Comparison of ENCODE assay signal across 10 cellular contexts in the genomic region with DNA sequence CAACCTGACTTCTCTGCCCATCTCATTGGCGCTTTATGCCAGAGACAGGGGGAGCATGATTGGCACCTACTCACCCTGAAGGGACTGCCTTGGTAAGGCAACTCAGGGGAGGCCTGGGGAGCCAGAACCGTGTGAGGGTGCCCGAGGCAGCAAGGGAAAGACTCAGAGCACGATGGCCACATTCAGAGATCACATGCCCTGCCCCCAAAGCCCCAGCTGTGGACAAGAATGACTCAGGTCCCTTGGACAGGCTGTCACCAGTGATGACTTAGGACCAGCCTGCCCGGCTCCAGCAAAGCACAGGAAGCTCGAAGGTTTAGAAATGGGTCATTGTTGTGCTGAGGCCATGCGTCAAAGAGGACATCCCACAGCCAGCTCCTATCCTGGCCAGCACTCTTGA. TPM values are rescaled to one million over a fixed set of nuclear protein-coding genes. Genes with fewer than 3 reads are reported as not detected.
DNase-seq lines count a peak whose midpoint lies in the region; ATAC-seq and TF ChIP-seq lines count a peak whose summit lies in the region.
"Had no signal": no experiment of that assay in that cellular context is flagged by ENCODE, and none has a peak within 500 bp of the region (broad histone marks: within the 10 kb centered on the region; RNA-seq: fewer than 3 reads in every experiment).

No MANE protein-coding gene starts in this region.

- peaks cover 0 to 3% (median 3%) of the 10 kb centered on the region in 3 donors for H3K36me3 ChIP-seq in skeletal muscle tissue (ENCODE audit: control insufficient read depth in 3 of 3, insufficient read depth in 3 of 3, low read length in 3 of 3)

- H3K4me3 ChIP-seq in skeletal muscle tissue (ENCODE audit: low read length in 3 of 3): no peak overlapping the region

- peak overlapping the region; percentile 100 for H3K27ac ChIP-seq in VCaP
- peak overlapping the region; percentile 23 for H3K27ac ChIP-seq in skeletal muscle tissue (ENCODE audit: low read depth, low read length)

- peaks cover 23 to 54% (median 50%) of the 10 kb centered on the region in 3 donors for H3K4me1 ChIP-seq in skeletal muscle tissue (ENCODE audit: control insufficient read depth in 3 of 3, insufficient read depth in 3 of 3, low read length in 3 of 3)

- H3K27me3 ChIP-seq in skeletal muscle tissue (ENCODE audit: control insufficient read depth in 3 of 3, insufficient read depth in 3 of 3, low read length in 3 of 3): no peaks in the 10 kb centered on the region

- DNase-seq in hippocampal formation (lab: John Stamatoyannopoulos, UW) (peak; percentile 82 to 87), iPS-NIHi7 (ENCODE audit: extremely low spot score) (no peak)
- DNase-seq: nephron progenitor cell, RPMI8226 had no signal

- no peaks in the 10 kb centered on the region for H3K9me3 ChIP-seq in skeletal muscle tissue (ENCODE audit: control insufficient read depth in 3 of 3, low read length in 3 of 3)

- ATAC-seq in HG02870 (IDR thresholded peaks at IDR 0.05; ENCODE audit: unreplicated experiment): peak; percentile 73
- ATAC-seq in GM21723 (IDR thresholded peaks at IDR 0.05; ENCODE audit: unreplicated experiment): no peak
- no peak for ATAC-seq in HG03095 (IDR thresholded peaks at IDR 0.05; ENCODE audit: unreplicated experiment)
- ATAC-seq in GM19324 (IDR thresholded peaks at IDR 0.05; ENCODE audit: low FRiP score, unreplicated experiment): no peak

- TF ChIP-seq CTCF in VCaP (conservative IDR thresholded peaks at IDR 0.05): no peak

- H3K9ac ChIP-seq in skeletal muscle tissue (ENCODE audit: low read depth in 1 of 3, low read length in 3 of 3): no peak overlapping the region

RNA-seq across cellular contexts. Expression of a gene that starts 49.1 kb away (rescaled TPM):
- total RNA-seq in skeletal muscle tissue: 16.2 TPM
